ENCODE assay signal across 14 cellular contexts in the genomic region with DNA sequence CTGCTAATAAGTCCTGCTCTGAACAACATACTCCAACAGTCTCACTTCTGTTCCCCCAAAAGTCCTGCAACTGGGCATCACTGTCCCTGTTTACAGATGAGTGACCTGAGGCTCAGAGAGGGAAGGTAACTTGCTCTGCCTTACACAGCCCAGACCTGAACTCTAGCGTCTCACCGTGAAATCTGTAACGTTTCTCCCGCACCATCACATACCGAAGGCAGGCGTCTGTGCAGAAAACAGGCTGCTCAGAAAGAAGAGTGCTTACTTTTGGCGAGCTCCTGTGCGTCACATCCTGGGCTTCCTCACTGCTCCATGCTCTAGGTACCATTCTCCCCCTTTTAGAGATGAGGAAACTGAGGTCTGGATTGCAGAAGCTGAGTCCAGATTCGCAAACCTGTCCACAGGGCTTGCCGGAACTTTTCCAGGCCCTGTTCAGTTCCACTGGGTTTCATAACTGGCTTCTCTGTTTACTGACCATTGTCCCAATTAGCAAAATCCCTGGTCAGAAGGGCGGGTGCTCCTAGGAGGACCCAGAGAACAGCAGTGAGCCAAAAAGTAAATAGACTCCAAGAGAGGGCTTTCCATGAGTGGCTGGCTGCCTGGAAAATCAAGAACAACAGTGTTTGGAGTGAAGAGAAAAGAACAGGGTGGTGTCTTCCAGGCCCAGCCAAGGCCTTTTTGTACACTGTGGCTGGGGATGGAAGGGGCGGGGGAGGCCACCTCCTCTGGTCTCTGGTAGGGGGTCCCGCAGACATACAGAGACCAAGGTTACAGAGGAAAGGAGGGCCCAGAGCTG. TPM values are rescaled to one million over a fixed set of nuclear protein-coding genes. Genes with fewer than 3 reads are reported as not detected.
DNase-seq lines count a peak whose midpoint lies in the region; ATAC-seq and TF ChIP-seq lines count a peak whose summit lies in the region.
"Had no signal": no experiment of that assay in that cellular context is flagged by ENCODE, and none has a peak within 500 bp of the region (broad histone marks: within the 10 kb centered on the region; RNA-seq: fewer than 3 reads in every experiment).

No MANE protein-coding gene starts in this region.

- peaks cover 2% of the 10 kb centered on the region for H3K36me3 Mint-ChIP-seq in activated B cell treated with CpG ODN at 0.5 μM for 24 hours (ENCODE audit: low read depth)

- H3K9ac ChIP-seq in subcutaneous abdominal adipose tissue (ENCODE audit: low read length in 5 of 5) = peak overlapping the region in 4 of 5 donors; percentile 30 to 75 (median 62)

- ATAC-seq in activated B cell treated with CpG ODN at 0.5 μM for 24 hours (ENCODE audit: low read depth) = no peak

- no peaks in the 10 kb centered on the region for H3K9me3 ChIP-seq in subcutaneous abdominal adipose tissue (ENCODE audit: control insufficient read depth in 5 of 5, low read length in 5 of 5)
- H3K9me3 ChIP-seq: BLaER1 treated with 17β-estradiol and CSF1 and Interleukin-3, amounts not matched to agents 10 nM and 100 nM had no signal

- H3K4me3 ChIP-seq in subcutaneous abdominal adipose tissue (ENCODE audit: low read depth in 1 of 5, low read length in 5 of 5) = peak overlapping the region; percentile 45 to 61 (median 57)
- H3K4me3 ChIP-seq: BLaER1 treated with 17β-estradiol and CSF1 and Interleukin-3, amounts not matched to agents 10 nM and 100 nM had no signal

- CTCF ChIA-PET in activated B cell treated with CpG ODN at 0.5 μM for 24 hours (lab: Charles Lee) = no interaction called here

- H3K27ac ChIP-seq in subcutaneous abdominal adipose tissue (ENCODE audit: low read depth, low read length) = peak overlapping the region; percentile 98
- H3K27ac ChIP-seq: BLaER1 treated with 17β-estradiol and CSF1 and Interleukin-3, amounts not matched to agents 10 nM and 100 nM had no signal

- intact Hi-C loops in activated B cell treated with CpG ODN at 0.5 μM for 24 hours (cut with micrococcal nuclease) = loop anchor here (5.0 kb wide), 1 partner anchor 83 kb away; no protein-coding TSS in a partner anchor

- H3K9me3 Mint-ChIP-seq in activated B cell treated with CpG ODN at 0.5 μM for 24 hours = no peaks in the 10 kb centered on the region
- H3K9me3 Mint-ChIP-seq: activated CD4-positive, alpha-beta memory T cell treated with anti-CD3 and anti-CD28 coated beads, Interleukin-2, amount 10 ng/mL, durations not matched to agents 7 days and 5 days had no signal

- POLR2A ChIA-PET in activated B cell treated with CpG ODN at 0.5 μM for 24 hours (lab: Charles Lee) = interaction anchor here (1.2 kb wide), 1 partner anchor 18 kb away, joined by 3 read pairs; no protein-coding TSS in a partner anchor

- DNase-seq in activated B cell treated with CpG ODN at 0.5 μM for 24 hours (no peak), fibroblast of the conjunctiva (ENCODE audit: low read depth) (peak; percentile 35), mucosa of gallbladder (ENCODE audit: low spot score) (peak; percentile 56), LoVo (ENCODE audit: low spot score) (no peak), RKO (ENCODE audit: low spot score) (no peak), NCI-H82 (lab: John Stamatoyannopoulos, UW) (no peak), NCI-H446 treated with DMSO at 0.1 percent for 48 hours (lab: John Stamatoyannopoulos, UW) (no peak)
- DNase-seq: activated CD4-positive, alpha-beta memory T cell treated with anti-CD3 and anti-CD28 coated beads, Interleukin-2, amount 10 ng/mL, durations not matched to agents 7 days and 5 days; activated naive CD4-positive, alpha-beta T cell treated with anti-CD3 and anti-CD28 coated beads, Interleukin-2, amount 50 U/mL, for 16 hours; NCI-H1436; NK-92 treated with Interleukin-12 subunit alpha and Interleukin-12 subunit beta, amount 100 ng/mL, for 24 hours; stimulated activated CD4-positive, alpha-beta T cell treated with anti-CD3 and anti-CD28 coated beads, Interleukin-4, amount 100 ng/mL, for 24 hours had no signal

- H3K27me3 ChIP-seq in subcutaneous abdominal adipose tissue (ENCODE audit: control insufficient read depth in 5 of 5, insufficient read depth in 4 of 5, low read length in 5 of 5) = no peaks in the 10 kb centered on the region

- H3K27ac Mint-ChIP-seq in activated B cell treated with CpG ODN at 0.5 μM for 24 hours = peak overlapping the region; percentile 10
- H3K27ac Mint-ChIP-seq: activated CD4-positive, alpha-beta memory T cell treated with anti-CD3 and anti-CD28 coated beads, Interleukin-2, amount 10 ng/mL, durations not matched to agents 7 days and 5 days had no signal

- H3K36me3 ChIP-seq in subcutaneous abdominal adipose tissue (ENCODE audit: control insufficient read depth in 5 of 5, insufficient read depth in 5 of 5, low read length in 5 of 5) = peaks cover 0 to 4% (median 0%) of the 10 kb centered on the region in 5 donors

- peaks cover 28 to 80% (median 76%) of the 10 kb centered on the region in 5 donors for H3K4me1 ChIP-seq in subcutaneous abdominal adipose tissue (ENCODE audit: control insufficient read depth in 5 of 5, insufficient read depth in 5 of 5, low read length in 5 of 5)

- H3K27me3 Mint-ChIP-seq in activated B cell treated with CpG ODN at 0.5 μM for 24 hours = no peaks in the 10 kb centered on the region

- peaks cover 21% of the 10 kb centered on the region for H3K4me1 Mint-ChIP-seq in activated B cell treated with CpG ODN at 0.5 μM for 24 hours

- H3K4me3 Mint-ChIP-seq in activated B cell treated with CpG ODN at 0.5 μM for 24 hours = no peak overlapping the region
- H3K4me3 Mint-ChIP-seq: activated CD4-positive, alpha-beta memory T cell treated with anti-CD3 and anti-CD28 coated beads, Interleukin-2, amount 10 ng/mL, durations not matched to agents 7 days and 5 days had no signal

- TF ChIP-seq CTCF in activated B cell treated with CpG ODN at 0.5 μM for 24 hours (IDR thresholded peaks at IDR 0.05) = no peak

RNA-seq across cellular contexts. Expression of gene GSN, which starts 27.1 kb away (rescaled TPM):
- total RNA-seq in activated B cell treated with CpG ODN at 0.5 μM for 24 hours (21.9 and 26.5 TPM in 2 replicates), mucosa of gallbladder (521 TPM)

Comparison
In these comparisons a context has a peak if more than half of its experiments do, and no peak if none do; other contexts are left out.
1. DNase-seq: peak in fibroblast of the conjunctiva (single experiment) and mucosa of gallbladder (single experiment); none in activated B cell treated with CpG ODN at 0.5 μM for 24 hours (single experiment), LoVo (single experiment), RKO (single experiment), NCI-H82 (single experiment) and NCI-H446 treated with DMSO at 0.1 percent for 48 hours (single experiment).
2. RNA of gene GSN, which starts 27.1 kb away (total RNA-seq): 521 TPM in mucosa of gallbladder (single experiment); 21.9 to 26.5 TPM in activated B cell treated with CpG ODN at 0.5 μM for 24 hours; every median in the first group is over 10 times any median in the second.